In genomic region chr2:136373035-136373434, GRCh38 we compare ENCODE assay signal across 4 cellular contexts.
"Had no signal": no experiment of that assay in that cellular context is flagged by ENCODE, and none has a peak within 500 bp of the region (broad histone marks: within the 10 kb centered on the region; RNA-seq: fewer than 3 reads in every experiment).

No MANE protein-coding gene starts in this region.

- H3K27ac Mint-ChIP-seq: GM23338, H9 had no signal

- H3K4me3 Mint-ChIP-seq: GM23338, H9 had no signal

- H2AFZ ChIP-seq: GM23338 had no signal

- H3K9me3 Mint-ChIP-seq: GM23338, H9 had no signal

- H3K4me3 ChIP-seq: GM23338 had no signal

- DNase-seq: H9, HCEC 1CT, IMR-90 had no signal

- H3K4me2 ChIP-seq: GM23338 had no signal
